16 cellular contexts compared by ENCODE assay signal in genomic region chr2:40317756-40318155, GRCh38.
"Had no signal": no experiment of that assay in that cellular context is flagged by ENCODE, and none has a peak within 500 bp of the region (broad histone marks: within the 10 kb centered on the region; RNA-seq: fewer than 3 reads in every experiment).

No MANE protein-coding gene starts in this region.

- H3K36me3 Mint-ChIP-seq: natural killer cell treated with Interleukin-12 subunit alpha and Interleukin-12 subunit beta and Interleukin-15 and Interleukin-18, amount 100 ng/mL, for 72 hours; stimulated activated naive B cell treated with anti-CD40 and anti-IgM and Interleukin-4, amounts not matched to agents 10 μg/mL and 1 μg/mL and 100 μg/mL, for 72 hours had no signal

- H3K4me3 Mint-ChIP-seq: activated CD8-positive, alpha-beta T cell treated with anti-CD3 and anti-CD28 coated beads for 36 hours; activated T-cell treated with anti-CD3 and anti-CD28 coated beads, Interleukin-2, amount 50 U/mL, for 4 hours; natural killer cell treated with Interleukin-12 subunit alpha and Interleukin-12 subunit beta and Interleukin-15 and Interleukin-18, amount 100 ng/mL, for 72 hours; stimulated activated naive B cell treated with anti-CD40 and anti-IgM and Interleukin-4, amounts not matched to agents 10 μg/mL and 1 μg/mL and 100 μg/mL, for 72 hours; T-helper 17 cell had no signal

- H3K27ac ChIP-seq: esophagus squamous epithelium, vagina had no signal

- H3K4me3 ChIP-seq: esophagus squamous epithelium, tibial artery, vagina had no signal

- H3K27me3 ChIP-seq: esophagus squamous epithelium, tibial artery, vagina had no signal

- ATAC-seq: activated CD8-positive, alpha-beta T cell treated with anti-CD3 and anti-CD28 coated beads for 36 hours; activated T-cell treated with anti-CD3 and anti-CD28 coated beads, Interleukin-2, amount 50 U/mL, for 4 hours; natural killer cell treated with Interleukin-12 subunit alpha and Interleukin-12 subunit beta and Interleukin-15 and Interleukin-18, amount 100 ng/mL, for 72 hours; stimulated activated naive B cell treated with anti-CD40 and anti-IgM and Interleukin-4, amounts not matched to agents 10 μg/mL and 1 μg/mL and 100 μg/mL, for 72 hours; T-helper 17 cell had no signal

- H3K27me3 Mint-ChIP-seq: activated CD8-positive, alpha-beta T cell treated with anti-CD3 and anti-CD28 coated beads for 36 hours; natural killer cell treated with Interleukin-12 subunit alpha and Interleukin-12 subunit beta and Interleukin-15 and Interleukin-18, amount 100 ng/mL, for 72 hours; stimulated activated naive B cell treated with anti-CD40 and anti-IgM and Interleukin-4, amounts not matched to agents 10 μg/mL and 1 μg/mL and 100 μg/mL, for 72 hours; T-helper 17 cell had no signal

- H3K27ac Mint-ChIP-seq: activated CD8-positive, alpha-beta T cell treated with anti-CD3 and anti-CD28 coated beads for 36 hours; natural killer cell treated with Interleukin-12 subunit alpha and Interleukin-12 subunit beta and Interleukin-15 and Interleukin-18, amount 100 ng/mL, for 72 hours; stimulated activated naive B cell treated with anti-CD40 and anti-IgM and Interleukin-4, amounts not matched to agents 10 μg/mL and 1 μg/mL and 100 μg/mL, for 72 hours; T-helper 17 cell had no signal

- DNase-seq: activated CD4-positive, alpha-beta T cell treated with anti-CD3 and anti-CD28 coated beads for 4 hours; activated CD8-positive, alpha-beta T cell treated with anti-CD3 and anti-CD28 coated beads for 36 hours; activated effector memory CD4-positive, alpha-beta T cell treated with Interleukin-2 at 50 U/mL for 16 hours; activated naive CD4-positive, alpha-beta T cell treated with anti-CD3 and anti-CD28 coated beads, Interleukin-2, amount 50 U/mL, for 16 hours; activated T-cell treated with anti-CD3 and anti-CD28 coated beads, Interleukin-2, amount 50 U/mL, for 4 hours; esophagus squamous epithelium; glutamatergic neuron; hypothalamus; kidney; mesenchymal stem cell; occipital lobe; stimulated activated naive B cell treated with anti-CD40 and anti-IgM and Interleukin-4, amounts not matched to agents 10 μg/mL and 1 μg/mL and 100 μg/mL, for 72 hours; T-helper 17 cell; tibial artery had no signal

- H3K36me3 ChIP-seq: esophagus squamous epithelium, tibial artery, vagina had no signal

- H3K9me3 ChIP-seq: tibial artery, vagina had no signal

- H3K4me1 Mint-ChIP-seq: stimulated activated naive B cell treated with anti-CD40 and anti-IgM and Interleukin-4, amounts not matched to agents 10 μg/mL and 1 μg/mL and 100 μg/mL, for 72 hours; T-helper 17 cell had no signal

- H3K4me1 ChIP-seq: vagina had no signal
